ENCODE assay signal across 20 cellular contexts in the genomic region with DNA sequence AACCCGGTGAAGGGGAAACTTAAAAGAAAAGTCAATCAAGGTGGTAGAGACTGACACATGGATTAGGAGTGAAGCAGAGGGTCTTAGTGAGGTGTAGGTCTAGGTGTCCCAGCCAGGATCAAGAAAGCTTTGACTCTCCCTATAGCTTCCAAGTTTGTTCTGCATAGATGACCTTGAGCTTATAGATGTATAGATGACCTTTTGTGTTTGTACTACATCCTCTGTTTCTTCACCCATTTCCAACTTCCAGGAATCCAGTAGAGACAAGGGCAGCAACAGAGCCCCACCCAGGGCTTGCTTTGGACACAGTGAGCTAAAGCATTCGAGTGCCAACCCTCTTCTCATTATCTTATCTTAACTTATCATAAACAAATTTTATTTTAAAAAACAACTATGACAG. TPM values are rescaled to one million over a fixed set of nuclear protein-coding genes. Genes with fewer than 3 reads are reported as not detected.
DNase-seq lines count a peak whose midpoint lies in the region; ATAC-seq, FAIRE-seq and TF ChIP-seq lines count a peak whose summit lies in the region.
"Had no signal": no experiment of that assay in that cellular context is flagged by ENCODE, and none has a peak within 500 bp of the region (broad histone marks: within the 10 kb centered on the region; RNA-seq: fewer than 3 reads in every experiment).

No MANE protein-coding gene starts in this region.

- peak overlapping the region; percentile 1 for H3K27ac Mint-ChIP-seq in activated naive CD4-positive, alpha-beta T cell treated with anti-CD3 and anti-CD28 coated beads, Interleukin-2, amount 50 U/mL, for 24 hours
- no peak overlapping the region for H3K27ac Mint-ChIP-seq in activated naive CD4-positive, alpha-beta T cell treated with anti-CD3 and anti-CD28 coated beads, Interleukin-2, amount 50 U/mL, for 72 hours
- H3K27ac Mint-ChIP-seq in CD4-positive, alpha-beta T cell: no peak overlapping the region
- H3K27ac Mint-ChIP-seq in dendritic cell treated with granulocyte-macrophage colony-stimulating factor and Interleukin-4, amounts not matched to agents 40 ng/mL and 50 ng/mL, for 4 days: peak overlapping the region; percentile 3
- H3K27ac Mint-ChIP-seq in type B pancreatic cell: no peak overlapping the region
- H3K27ac Mint-ChIP-seq: CD4-positive, alpha-beta memory T cell; H9 had no signal

- TF ChIP-seq CTCF in CD4-positive, alpha-beta T cell (IDR thresholded peaks at IDR 0.05): no peak
- no peak for TF ChIP-seq CTCF in type B pancreatic cell (conservative IDR thresholded peaks at IDR 0.05)
- TF ChIP-seq CTCF in pancreas (IDR thresholded peaks at IDR 0.05): no peak

- no peaks in the 10 kb centered on the region for H3K9me3 Mint-ChIP-seq in activated naive CD4-positive, alpha-beta T cell treated with anti-CD3 and anti-CD28 coated beads, Interleukin-2, amount 50 U/mL, for 24 hours
- no peaks in the 10 kb centered on the region for H3K9me3 Mint-ChIP-seq in activated naive CD4-positive, alpha-beta T cell treated with anti-CD3 and anti-CD28 coated beads, Interleukin-2, amount 50 U/mL, for 72 hours
- no peaks in the 10 kb centered on the region for H3K9me3 Mint-ChIP-seq in CD4-positive, alpha-beta T cell
- no peaks in the 10 kb centered on the region for H3K9me3 Mint-ChIP-seq in dendritic cell treated with granulocyte-macrophage colony-stimulating factor and Interleukin-4, amounts not matched to agents 40 ng/mL and 50 ng/mL, for 4 days
- no peaks in the 10 kb centered on the region for H3K9me3 Mint-ChIP-seq in type B pancreatic cell
- H3K9me3 Mint-ChIP-seq: CD4-positive, alpha-beta memory T cell; H9 had no signal

- no peaks in the 10 kb centered on the region for H3K27me3 Mint-ChIP-seq in activated naive CD4-positive, alpha-beta T cell treated with anti-CD3 and anti-CD28 coated beads, Interleukin-2, amount 50 U/mL, for 24 hours
- peaks cover under 1% of the 10 kb centered on the region for H3K27me3 Mint-ChIP-seq in CD4-positive, alpha-beta T cell
- H3K27me3 Mint-ChIP-seq in dendritic cell treated with granulocyte-macrophage colony-stimulating factor and Interleukin-4, amounts not matched to agents 40 ng/mL and 50 ng/mL, for 4 days: peaks cover 37% of the 10 kb centered on the region
- no peaks in the 10 kb centered on the region for H3K27me3 Mint-ChIP-seq in type B pancreatic cell

- FAIRE-seq in pancreas (lab: Jason Lieb, UNC): no peak
- FAIRE-seq: D721Med, G401.6, GM12891 had no signal

- POLR2A ChIA-PET in CD4-positive, alpha-beta T cell (lab: Charles Lee): interaction anchor here (0.7 kb wide), 1 partner anchor 32 kb away, joined by 3 read pairs; no protein-coding TSS in a partner anchor

- CTCF ChIA-PET in CD4-positive, alpha-beta T cell (lab: Charles Lee): interaction anchor here (3.3 kb wide), 1 partner anchor 22 kb away, joined by 16 read pairs; no protein-coding TSS in a partner anchor

- intact Hi-C loops in CD4-positive, alpha-beta T cell (cut with DNase I, micrococcal nuclease): loop anchor here in 1 of 2 experiments (5.0 kb wide), 2 partner anchors 1912 to 1952 kb away; a partner anchor contains a TSS
- intact Hi-C loops in dendritic cell treated with granulocyte-macrophage colony-stimulating factor and Interleukin-4, amounts not matched to agents 40 ng/mL and 50 ng/mL, for 4 days (cut with micrococcal nuclease): no loop called here
- intact Hi-C loops in pancreas (cut with DNase I): no loop called here

- no peaks in the 10 kb centered on the region for H3K9me3 ChIP-seq in CD4-positive, alpha-beta T cell (ENCODE audit: control insufficient read depth, low read length)
- H3K9me3 ChIP-seq in pancreas: no peaks in the 10 kb centered on the region
- H3K9me3 ChIP-seq: BLaER1 treated with 17β-estradiol and CSF1 and Interleukin-3, amounts not matched to agents 10 nM and 100 nM had no signal

- no peak overlapping the region for H3K4me3 Mint-ChIP-seq in activated naive CD4-positive, alpha-beta T cell treated with anti-CD3 and anti-CD28 coated beads, Interleukin-2, amount 50 U/mL, for 24 hours
- peak overlapping the region; percentile 96 for H3K4me3 Mint-ChIP-seq in CD4-positive, alpha-beta T cell
- H3K4me3 Mint-ChIP-seq in dendritic cell treated with granulocyte-macrophage colony-stimulating factor and Interleukin-4, amounts not matched to agents 40 ng/mL and 50 ng/mL, for 4 days: no peak overlapping the region
- peak overlapping the region; percentile 29 for H3K4me3 Mint-ChIP-seq in type B pancreatic cell
- H3K4me3 Mint-ChIP-seq: H9 had no signal

- DNase-seq in activated naive CD4-positive, alpha-beta T cell treated with anti-CD3 and anti-CD28 coated beads, Interleukin-2, amount 50 U/mL, for 72 hours (ENCODE audit: low spot score in 2 of 2): no peak
- no peak for DNase-seq in CD4-positive, alpha-beta T cell
- no peak for DNase-seq in type B pancreatic cell (ENCODE audit: extremely low spot score, unreplicated experiment)
- no peak for DNase-seq in pancreas
- no peak for DNase-seq in medulla oblongata (ENCODE audit: extremely low spot score)
- DNase-seq: CD4-positive, alpha-beta memory T cell; COR-L47; DMS153; DMS79 treated with DMSO at 0.1 percent for 48 hours; EL; GOT3; H9; IMR-90 had no signal

- ATAC-seq in activated naive CD4-positive, alpha-beta T cell treated with anti-CD3 and anti-CD28 coated beads, Interleukin-2, amount 50 U/mL, for 72 hours: no peak
- ATAC-seq in CD4-positive, alpha-beta T cell (ENCODE audit: poor library complexity): no peak
- ATAC-seq in pancreas: no peak

- no peak overlapping the region for H3K4me3 ChIP-seq in pancreas
- H3K4me3 ChIP-seq: BLaER1 treated with 17β-estradiol and CSF1 and Interleukin-3, amounts not matched to agents 10 nM and 100 nM had no signal

- H3K36me3 ChIP-seq in pancreas: no peaks in the 10 kb centered on the region

- 41 to 47% methylated on average over 2 of the region's 2 CpGs for WGBS in pancreas, 2 donors

- no peak overlapping the region for H3K27ac ChIP-seq in CD4-positive, alpha-beta T cell (ENCODE audit: low read depth, low read length)
- H3K27ac ChIP-seq in pancreas: no peak overlapping the region
- H3K27ac ChIP-seq: 22Rv1; BLaER1 treated with 17β-estradiol and CSF1 and Interleukin-3, amounts not matched to agents 10 nM and 100 nM had no signal

- no peaks in the 10 kb centered on the region for H3K27me3 ChIP-seq in CD4-positive, alpha-beta T cell (ENCODE audit: control insufficient read depth, insufficient read depth, low read length)
- H3K27me3 ChIP-seq in pancreas: no peaks in the 10 kb centered on the region
- H3K27me3 ChIP-seq: BLaER1 treated with 17β-estradiol and CSF1 and Interleukin-3, amounts not matched to agents 10 nM and 100 nM had no signal

- H3K4me1 Mint-ChIP-seq in activated naive CD4-positive, alpha-beta T cell treated with anti-CD3 and anti-CD28 coated beads, Interleukin-2, amount 50 U/mL, for 24 hours: peaks cover 32% of the 10 kb centered on the region
- H3K4me1 Mint-ChIP-seq in CD4-positive, alpha-beta T cell (ENCODE audit: low read depth): peaks cover 35% of the 10 kb centered on the region
- peaks cover 30% of the 10 kb centered on the region for H3K4me1 Mint-ChIP-seq in dendritic cell treated with granulocyte-macrophage colony-stimulating factor and Interleukin-4, amounts not matched to agents 40 ng/mL and 50 ng/mL, for 4 days (ENCODE audit: low read depth)
- H3K4me1 Mint-ChIP-seq in type B pancreatic cell (ENCODE audit: unreplicated experiment): peaks cover 31% of the 10 kb centered on the region

- H3K4me1 ChIP-seq in pancreas: peaks cover 8 to 13% (median 10%) of the 10 kb centered on the region in 3 donors

- no peaks in the 10 kb centered on the region for H3K36me3 Mint-ChIP-seq in activated naive CD4-positive, alpha-beta T cell treated with anti-CD3 and anti-CD28 coated beads, Interleukin-2, amount 50 U/mL, for 24 hours
- peaks cover 13 to 23% of the 10 kb centered on the region in 2 donors for H3K36me3 Mint-ChIP-seq in activated naive CD4-positive, alpha-beta T cell treated with anti-CD3 and anti-CD28 coated beads, Interleukin-2, amount 50 U/mL, for 72 hours
- H3K36me3 Mint-ChIP-seq in CD4-positive, alpha-beta T cell (ENCODE audit: low read depth): peaks cover 8% of the 10 kb centered on the region
- H3K36me3 Mint-ChIP-seq in dendritic cell treated with granulocyte-macrophage colony-stimulating factor and Interleukin-4, amounts not matched to agents 40 ng/mL and 50 ng/mL, for 4 days (ENCODE audit: low read depth): peaks cover 8% of the 10 kb centered on the region
- peaks cover 10% of the 10 kb centered on the region for H3K36me3 Mint-ChIP-seq in type B pancreatic cell

RNA-seq across cellular contexts. Expression of a gene that starts 1.8 kb away (rescaled TPM):
- total RNA-seq in activated naive CD4-positive, alpha-beta T cell treated with anti-CD3 and anti-CD28 coated beads, Interleukin-2, amount 50 U/mL, for 72 hours: 10 to 100 TPM; 37.8 to 51.5 TPM
- total RNA-seq in CD4-positive, alpha-beta T cell: 10 to 100 TPM; 26.1 to 27.7 TPM
- total RNA-seq in type B pancreatic cell (ENCODE audit: low replicate concordance) (43.7 and 49.1 TPM in 2 replicates), pancreas (10 to 100 TPM; 10.9 to 18.2 (median 14.3) TPM)
- 10 to 100 TPM; 19.2 to 24.6 TPM for polyA plus RNA-seq in pancreas

RNA-seq across cellular contexts. Expression of a gene that starts 44.6 kb away (rescaled TPM):
- under 1 TPM; 0.09 to 0.21 TPM for total RNA-seq in activated naive CD4-positive, alpha-beta T cell treated with anti-CD3 and anti-CD28 coated beads, Interleukin-2, amount 50 U/mL, for 72 hours
- not detected for total RNA-seq in CD4-positive, alpha-beta T cell
- total RNA-seq in type B pancreatic cell (ENCODE audit: low replicate concordance) (0.14 and 0.53 TPM in 2 replicates), pancreas (under 1 TPM in 3 of 6 donors, not detected in 3; 0.06 to 0.16 (median 0.12) TPM)
- 1 to 10 TPM in 1 of 2 donors, under 1 TPM in 1; 0.08 to 1.1 TPM for polyA plus RNA-seq in pancreas
- total RNA-seq: CD4-positive, alpha-beta memory T cell had no signal

RNA-seq across cellular contexts. Expression of a gene that starts 53.8 kb away (rescaled TPM):
- 10 to 100 TPM; 38.4 to 38.7 TPM for total RNA-seq in activated naive CD4-positive, alpha-beta T cell treated with anti-CD3 and anti-CD28 coated beads, Interleukin-2, amount 50 U/mL, for 72 hours
- 10 to 100 TPM; 36.6 to 39.2 TPM for total RNA-seq in CD4-positive, alpha-beta T cell
- total RNA-seq in type B pancreatic cell (ENCODE audit: low replicate concordance) (33.3 and 40.0 TPM in 2 replicates), pancreas (10 to 100 TPM in 4 of 6 donors, 1 to 10 TPM in 2; 6.5 to 11.8 (median 10.1) TPM)
- polyA plus RNA-seq in pancreas: 10 to 100 TPM in 1 of 2 donors, 1 to 10 TPM in 1; 9.1 to 18.6 TPM

Comparison
In these comparisons a context has a peak if more than half of its experiments do, and no peak if none do; other contexts are left out.
1. H3K27ac Mint-ChIP-seq: peak in activated naive CD4-positive, alpha-beta T cell treated with anti-CD3 and anti-CD28 coated beads, Interleukin-2, amount 50 U/mL, for 24 hours (single experiment) and dendritic cell treated with granulocyte-macrophage colony-stimulating factor and Interleukin-4, amounts not matched to agents 40 ng/mL and 50 ng/mL, for 4 days (single experiment); none in activated naive CD4-positive, alpha-beta T cell treated with anti-CD3 and anti-CD28 coated beads, Interleukin-2, amount 50 U/mL, for 72 hours (0 of 2), CD4-positive, alpha-beta T cell (single experiment) and type B pancreatic cell (single experiment).
2. H3K4me3 Mint-ChIP-seq: peak in CD4-positive, alpha-beta T cell (single experiment) and type B pancreatic cell (single experiment); none in activated naive CD4-positive, alpha-beta T cell treated with anti-CD3 and anti-CD28 coated beads, Interleukin-2, amount 50 U/mL, for 24 hours (single experiment) and dendritic cell treated with granulocyte-macrophage colony-stimulating factor and Interleukin-4, amounts not matched to agents 40 ng/mL and 50 ng/mL, for 4 days (single experiment).